10 cellular contexts compared by ENCODE assay signal in the genomic region with DNA sequence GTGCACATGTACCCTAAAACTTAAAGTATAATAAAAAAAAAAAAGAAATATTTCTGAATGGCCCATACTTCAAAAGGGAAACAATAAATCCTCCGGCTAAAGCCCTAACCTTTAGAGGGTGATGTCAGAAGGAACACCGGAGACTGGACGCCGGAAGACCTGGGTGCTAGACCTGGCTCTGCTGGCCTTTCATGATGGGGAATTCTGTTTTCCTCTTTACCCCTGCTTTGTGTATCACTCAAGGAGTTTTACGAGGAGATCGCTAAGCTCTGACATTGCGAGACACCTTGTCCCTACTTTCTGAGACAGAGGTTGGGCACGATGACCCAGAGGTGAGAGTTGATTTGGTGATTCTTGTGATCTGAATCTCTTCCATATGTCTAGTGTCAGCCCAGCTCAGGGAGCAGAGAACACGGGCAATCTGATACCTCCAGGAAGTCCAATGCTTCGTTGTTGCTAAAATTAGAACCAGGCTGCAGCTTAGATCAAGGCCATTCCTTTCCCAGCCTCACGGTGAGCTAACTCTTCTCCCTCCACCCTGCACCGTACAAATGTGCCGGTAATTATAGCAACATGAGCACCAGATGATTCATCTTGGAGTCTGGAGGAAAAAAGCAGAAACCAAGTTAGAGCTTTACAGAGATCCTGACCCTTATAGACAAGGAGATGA. TPM values are rescaled to one million over a fixed set of nuclear protein-coding genes. Genes with fewer than 3 reads are reported as not detected.
A peak's percentile ranks its signal among the peaks of the same experiment; 100 is the strongest.
DNase-seq lines count a peak whose midpoint lies in the region; ATAC-seq lines count a peak whose summit lies in the region.
"Had no signal": no experiment of that assay in that cellular context is flagged by ENCODE, and none has a peak within 500 bp of the region (broad histone marks: within the 10 kb centered on the region; RNA-seq: fewer than 3 reads in every experiment).

No MANE protein-coding gene starts in this region.

- H3K4me3 ChIP-seq in skeletal muscle cell (ENCODE audit: low read depth, low read length): peak overlapping the region; percentile 9

- DNase-seq in H4 (ENCODE audit: low spot score) (peak; percentile 90), RPMI7951 (ENCODE audit: low read depth) (peak; percentile 98), fibroblast of the conjunctiva (ENCODE audit: low read depth) (peak; percentile 84), skeletal muscle cell (ENCODE audit: low read depth) (peak; percentile 94)
- DNase-seq: activated CD4-positive, alpha-beta memory T cell treated with anti-CD3 and anti-CD28 coated beads for 36 hours; MM.1S had no signal

- no peak for ATAC-seq in GM19023 (IDR thresholded peaks at IDR 0.05; ENCODE audit: unreplicated experiment)
- no peak for ATAC-seq in GM19397 (IDR thresholded peaks at IDR 0.05; ENCODE audit: unreplicated experiment)
- ATAC-seq in HG03571 (IDR thresholded peaks at IDR 0.05; ENCODE audit: unreplicated experiment): no peak
- ATAC-seq in GM19467 (IDR thresholded peaks at IDR 0.05; ENCODE audit: unreplicated experiment): no peak

RNA-seq across cellular contexts. Expression of a gene that starts 42.0 kb away (rescaled TPM):
- 0.25 and 1.7 TPM in 2 replicates for total RNA-seq in H4 (2014; rRNA removed; shearing (Covaris generic))
- total RNA-seq in RPMI7951 (2014; rRNA removed; shearing (Covaris generic)): 0.36 and 0.59 TPM in 2 replicates
- total RNA-seq: activated CD4-positive, alpha-beta memory T cell treated with anti-CD3 and anti-CD28 coated beads for 36 hours had no signal
